ENCODE assay signal across 29 cellular contexts in genomic region chr11:20715464-20715863, GRCh38. TPM values are rescaled to one million over a fixed set of nuclear protein-coding genes. Genes with fewer than 3 reads are reported as not detected.
"Had no signal": no experiment of that assay in that cellular context is flagged by ENCODE, and none has a peak within 500 bp of the region (broad histone marks: within the 10 kb centered on the region; RNA-seq: fewer than 3 reads in every experiment).

No MANE protein-coding gene starts in this region.

- H3K36me3 ChIP-seq: ascending aorta, cardiac muscle cell had no signal

- H3K9me3 ChIP-seq: ascending aorta had no signal

- H3K27me3 ChIP-seq: ascending aorta, cardiac muscle cell had no signal

- H3K27ac ChIP-seq: ascending aorta, cardiac muscle cell, VCaP had no signal

- H3K4me3 ChIP-seq: ascending aorta, cardiac muscle cell had no signal

- DNase-seq: activated B cell treated with CpG ODN at 0.5 μM for 24 hours; activated CD4-positive, alpha-beta memory T cell treated with anti-CD3 and anti-CD28 coated beads, Interleukin-2, amount 10 ng/mL, durations not matched to agents 7 days and 5 days; activated CD4-positive, alpha-beta T cell treated with anti-CD3 and anti-CD28 coated beads for 4 hours; activated CD4-positive, alpha-beta T cell treated with anti-CD3 and anti-CD28 coated beads, Interleukin-2, amount 10 ng/mL, durations not matched to agents 24 days and 14 days; activated CD4-positive, alpha-beta T cell treated with anti-CD3 and anti-CD28 coated beads, Interleukin-2, amount 50 U/mL, for 48 hours; activated CD4-positive, CD25-positive, alpha-beta regulatory T cell treated with anti-CD3 and anti-CD28 coated beads, Interleukin-2, amount 50 U/mL, for 72 hours; activated CD8-positive, alpha-beta memory T cell treated with anti-CD3 and anti-CD28 coated beads for 24 hours; activated CD8-positive, alpha-beta memory T cell treated with anti-CD3 and anti-CD28 coated beads, Interleukin-2, amount 10 ng/mL, durations not matched to agents 7 days and 5 days; activated CD8-positive, alpha-beta memory T cell treated with anti-CD3 and anti-CD28 coated beads, Interleukin-2, amount 50 U/mL, for 48 hours; activated CD8-positive, alpha-beta T cell treated with anti-CD3 and anti-CD28 coated beads, Interleukin-2, amount 10 ng/mL, durations not matched to agents 7 days and 5 days; activated effector memory CD4-positive, alpha-beta T cell treated with Interleukin-2 at 50 U/mL for 16 hours; activated gamma-delta T cell; activated naive CD4-positive, alpha-beta T cell treated with anti-CD3 and anti-CD28 coated beads, Interleukin-2, amount 10 ng/mL, durations not matched to agents 7 days and 5 days; activated naive CD4-positive, alpha-beta T cell treated with Interleukin-2 at 50 U/mL for 16 hours; activated naive CD8-positive, alpha-beta T cell treated with anti-CD3 and anti-CD28 coated beads, Interleukin-2, amount 10 ng/mL, durations not matched to agents 7 days and 5 days; activated naive CD8-positive, alpha-beta T cell treated with anti-CD3 and anti-CD28 coated beads, Interleukin-2, amount 50 U/mL, for 24 hours; activated T-cell treated with anti-CD3 and anti-CD28 coated beads, Interleukin-2, amount 50 U/mL, for 24 hours; activated T-cell treated with anti-CD3 and anti-CD28 coated beads, Interleukin-2, amount 50 U/mL, for 48 hours; amygdala; anterior cingulate cortex; caudate nucleus; cerebellar nuclear complex; T-helper 2 cell; T-helper 9 cell had no signal

- H3K4me1 ChIP-seq: ascending aorta had no signal

RNA-seq across cellular contexts. Expression of gene NELL1, which starts 46.1 kb away (rescaled TPM):
- total RNA-seq: activated B cell treated with CpG ODN at 0.5 μM for 24 hours; activated CD4-positive, alpha-beta memory T cell treated with anti-CD3 and anti-CD28 coated beads, Interleukin-2, amount 10 ng/mL, durations not matched to agents 7 days and 5 days; activated CD4-positive, alpha-beta T cell treated with anti-CD3 and anti-CD28 coated beads, Interleukin-2, amount 10 ng/mL, durations not matched to agents 24 days and 14 days; activated CD8-positive, alpha-beta memory T cell treated with anti-CD3 and anti-CD28 coated beads, Interleukin-2, amount 10 ng/mL, durations not matched to agents 7 days and 5 days; activated CD8-positive, alpha-beta T cell treated with anti-CD3 and anti-CD28 coated beads, Interleukin-2, amount 10 ng/mL, durations not matched to agents 7 days and 5 days; activated naive CD8-positive, alpha-beta T cell treated with anti-CD3 and anti-CD28 coated beads, Interleukin-2, amount 10 ng/mL, durations not matched to agents 7 days and 5 days; ascending aorta; bronchial epithelial cell; chondrocyte had no signal
